12 cellular contexts compared by ENCODE assay signal in the genomic region with DNA sequence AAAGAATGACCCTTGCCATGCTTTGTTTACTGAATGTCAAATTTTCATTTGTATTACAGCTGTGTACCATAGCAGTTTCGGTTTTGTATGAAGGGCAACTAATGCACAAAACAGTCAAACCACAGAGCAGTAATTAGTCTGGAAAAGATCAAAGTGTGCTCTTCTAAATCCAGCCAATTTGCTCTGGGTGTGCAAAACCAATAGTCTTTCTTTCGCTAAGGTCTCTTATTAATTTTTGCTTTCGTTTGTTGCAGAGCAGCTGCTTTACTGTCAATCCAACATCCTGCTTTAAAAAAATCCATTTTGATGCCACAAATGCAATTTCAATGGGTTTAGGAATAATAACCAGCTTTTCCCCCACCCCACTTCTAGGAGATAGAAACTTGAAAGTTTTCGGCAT.
DNase-seq lines count a peak whose midpoint lies in the region; ATAC-seq, FAIRE-seq and TF ChIP-seq lines count a peak whose summit lies in the region.
"Had no signal": no experiment of that assay in that cellular context is flagged by ENCODE, and none has a peak within 500 bp of the region (broad histone marks: within the 10 kb centered on the region; RNA-seq: fewer than 3 reads in every experiment).

No MANE protein-coding gene starts in this region.

- H3K36me3 ChIP-seq in CD4-positive, alpha-beta memory T cell (ENCODE audit: insufficient read depth, low read length), result no peaks in the 10 kb centered on the region
- H3K36me3 ChIP-seq in astrocyte (ENCODE audit: insufficient read depth, low read length), result no peaks in the 10 kb centered on the region
- H3K36me3 ChIP-seq: right atrium auricular region had no signal

- H3K27me3 Mint-ChIP-seq in CD4-positive, alpha-beta memory T cell, result no peaks in the 10 kb centered on the region
- peaks cover 6% of the 10 kb centered on the region for H3K27me3 Mint-ChIP-seq in astrocyte (ENCODE audit: low read depth, unreplicated experiment)

- no peak overlapping the region for H3K9ac ChIP-seq in astrocyte (ENCODE audit: low read length)

- peak; percentile 89 for FAIRE-seq in GM19239 (lab: Jason Lieb, UNC)
- FAIRE-seq in astrocyte (lab: Jason Lieb, UNC), result no peak

- ATAC-seq in HG03354 (IDR thresholded peaks at IDR 0.05; ENCODE audit: poor library complexity, severe bottlenecking, unreplicated experiment) (peak; percentile 81), HG03280 (IDR thresholded peaks at IDR 0.05; ENCODE audit: unreplicated experiment) (no peak)

- no peaks in the 10 kb centered on the region for H3K9me3 Mint-ChIP-seq in CD4-positive, alpha-beta memory T cell
- H3K9me3 Mint-ChIP-seq in astrocyte (ENCODE audit: unreplicated experiment), result no peaks in the 10 kb centered on the region
- H3K9me3 Mint-ChIP-seq: H9 had no signal

- peak in 4 of 5 donors; percentile 4 to 9 (median 4) for DNase-seq in CD4-positive, alpha-beta memory T cell
- DNase-seq in GM19239 (ENCODE audit: insufficient read length, low spot score) (peak; percentile 6), astrocyte (ENCODE audit: low read depth) (no peak), cerebellum (ENCODE audit: low spot score) (no peak), HCEC 1CT (no peak), HPDE6-E6E7 (ENCODE audit: extremely low spot score) (no peak)
- DNase-seq: activated effector memory CD4-positive, alpha-beta T cell treated with anti-CD3 and anti-CD28 coated beads, Interleukin-2, amount 50 U/mL, for 16 hours; H9; Kasumi-1 had no signal

- H3K4me1 ChIP-seq in CD4-positive, alpha-beta memory T cell (ENCODE audit: insufficient read depth, low read length), result peaks cover 9% of the 10 kb centered on the region
- no peaks in the 10 kb centered on the region for H3K4me1 ChIP-seq in astrocyte (ENCODE audit: insufficient read depth, low read length)
- H3K4me1 ChIP-seq: right atrium auricular region had no signal

- no peaks in the 10 kb centered on the region for H4K20me1 ChIP-seq in astrocyte (ENCODE audit: insufficient read depth, low read length)

- POLR2A ChIA-PET in CD4-positive, alpha-beta memory T cell (lab: Charles Lee; ENCODE audit: partially characterized antibody), result no interaction called here

- H3K27me3 ChIP-seq in CD4-positive, alpha-beta memory T cell (ENCODE audit: insufficient read depth, low read length), result no peaks in the 10 kb centered on the region
- no peaks in the 10 kb centered on the region for H3K27me3 ChIP-seq in astrocyte (ENCODE audit: insufficient read depth, low read length)
- H3K27me3 ChIP-seq: right atrium auricular region had no signal

- peak overlapping the region in 1 of 2 donors; percentile 13 for H3K4me3 ChIP-seq in CD4-positive, alpha-beta memory T cell (ENCODE audit: low read length in 2 of 2)
- H3K4me3 ChIP-seq in astrocyte (ENCODE audit: insufficient read depth, low read depth, low read length), result no peak overlapping the region
- H3K4me3 ChIP-seq: right atrium auricular region had no signal

- H3K27ac ChIP-seq in CD4-positive, alpha-beta memory T cell (ENCODE audit: low read depth, low read length), result no peak overlapping the region
- no peak overlapping the region for H3K27ac ChIP-seq in astrocyte (ENCODE audit: low read depth, low read length)
- H3K27ac ChIP-seq: right atrium auricular region had no signal

- H3K27ac Mint-ChIP-seq in CD4-positive, alpha-beta memory T cell, result peak overlapping the region in 5 of 7 donors; percentile 10 to 59 (median 42)
- no peak overlapping the region for H3K27ac Mint-ChIP-seq in astrocyte (ENCODE audit: unreplicated experiment)
- H3K27ac Mint-ChIP-seq: H9 had no signal

- intact Hi-C loops in CD4-positive, alpha-beta memory T cell (cut with micrococcal nuclease), result no loop called here

- H3K4me2 ChIP-seq in astrocyte (ENCODE audit: low read length), result peak overlapping the region; percentile 46

- no peaks in the 10 kb centered on the region for H3K9me3 ChIP-seq in CD4-positive, alpha-beta memory T cell (ENCODE audit: control insufficient read depth in 1 of 2, low read length in 2 of 2)
- no peaks in the 10 kb centered on the region for H3K9me3 ChIP-seq in astrocyte (ENCODE audit: insufficient read depth, low read depth, low read length)
- H3K9me3 ChIP-seq: right atrium auricular region had no signal

- peaks cover 3 to 8% (median 4%) of the 10 kb centered on the region in 4 donors for H3K4me1 Mint-ChIP-seq in CD4-positive, alpha-beta memory T cell
- H3K4me1 Mint-ChIP-seq in astrocyte (ENCODE audit: low read depth, unreplicated experiment), result no peaks in the 10 kb centered on the region

- H3K4me3 Mint-ChIP-seq in CD4-positive, alpha-beta memory T cell, result peak overlapping the region; percentile 29 to 69 (median 41)
- H3K4me3 Mint-ChIP-seq in astrocyte (ENCODE audit: unreplicated experiment), result no peak overlapping the region
- H3K4me3 Mint-ChIP-seq: H9 had no signal

- no peak overlapping the region for H2AFZ ChIP-seq in astrocyte (ENCODE audit: low read depth, low read length)

- H3K36me3 Mint-ChIP-seq in CD4-positive, alpha-beta memory T cell, result no peaks in the 10 kb centered on the region
- H3K36me3 Mint-ChIP-seq in astrocyte (ENCODE audit: low read depth, unreplicated experiment), result no peaks in the 10 kb centered on the region

- TF ChIP-seq CTCF in astrocyte (IDR thresholded peaks at IDR 0.05; ENCODE audit: insufficient read depth, low read depth, low read length), result no peak

- no peaks in the 10 kb centered on the region for H3K79me2 ChIP-seq in astrocyte (ENCODE audit: insufficient read depth, low read length)

- CTCF ChIA-PET in CD4-positive, alpha-beta memory T cell (lab: Charles Lee; ENCODE audit: partially characterized antibody), result no interaction called here

Comparison
In these comparisons a context has a peak if more than half of its experiments do, and no peak if none do; other contexts are left out.
1. DNase-seq: peak in CD4-positive, alpha-beta memory T cell (4 of 5) and GM19239 (single experiment); none in astrocyte (single experiment), cerebellum (single experiment), HCEC 1CT (single experiment) and HPDE6-E6E7 (single experiment).